Comparison of ENCODE assay signal across 1 cellular context in the genomic region with DNA sequence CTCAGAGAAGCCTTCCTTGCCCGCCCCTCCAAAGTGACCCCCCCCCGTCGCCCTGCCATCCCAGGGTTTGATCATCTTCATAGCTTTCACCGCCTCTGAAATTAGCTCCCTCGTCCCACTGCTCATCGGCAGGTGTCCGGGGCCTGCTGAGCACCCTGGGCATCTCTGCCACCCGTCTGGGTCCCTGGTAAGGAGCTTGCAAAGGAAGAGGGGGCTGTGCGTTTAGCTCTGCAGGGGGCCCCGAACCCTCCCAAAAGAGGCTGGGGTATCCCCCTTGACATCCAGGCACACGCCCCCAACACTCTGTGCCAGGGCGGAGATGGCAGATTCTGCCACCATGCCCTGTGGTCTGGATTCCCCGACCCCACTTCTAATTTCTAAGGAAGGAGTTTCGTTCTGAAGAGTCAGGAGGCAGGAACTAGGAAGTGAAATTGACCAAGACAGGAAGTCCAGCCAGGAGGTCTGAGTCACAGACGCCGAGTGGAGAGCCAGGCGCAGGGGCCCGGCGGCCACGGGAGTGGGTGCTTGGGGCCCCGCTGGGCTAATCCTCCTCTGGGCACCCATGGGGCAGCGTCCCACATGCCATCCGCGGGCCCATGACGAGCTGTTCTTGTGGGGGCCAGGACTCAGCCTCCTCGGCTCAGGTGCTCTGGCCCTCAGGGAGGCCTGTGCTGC.
TF ChIP-seq lines count a peak whose summit lies in the region.

No MANE protein-coding gene starts in this region.

TF ChIP-seq in GM12878, 131 proteins besides CTCF, POLR2A, EP300 and RAD21 (continued from another document and continues in another):
- TF ChIP-seq, protein P1, sequence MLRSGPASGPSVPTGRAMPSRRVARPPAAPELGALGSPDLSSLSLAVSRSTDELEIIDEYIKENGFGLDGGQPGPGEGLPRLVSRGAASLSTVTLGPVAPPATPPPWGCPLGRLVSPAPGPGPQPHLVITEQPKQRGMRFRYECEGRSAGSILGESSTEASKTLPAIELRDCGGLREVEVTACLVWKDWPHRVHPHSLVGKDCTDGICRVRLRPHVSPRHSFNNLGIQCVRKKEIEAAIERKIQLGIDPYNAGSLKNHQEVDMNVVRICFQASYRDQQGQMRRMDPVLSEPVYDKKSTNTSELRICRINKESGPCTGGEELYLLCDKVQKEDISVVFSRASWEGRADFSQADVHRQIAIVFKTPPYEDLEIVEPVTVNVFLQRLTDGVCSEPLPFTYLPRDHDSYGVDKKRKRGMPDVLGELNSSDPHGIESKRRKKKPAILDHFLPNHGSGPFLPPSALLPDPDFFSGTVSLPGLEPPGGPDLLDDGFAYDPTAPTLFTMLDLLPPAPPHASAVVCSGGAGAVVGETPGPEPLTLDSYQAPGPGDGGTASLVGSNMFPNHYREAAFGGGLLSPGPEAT (IDR thresholded peaks at IDR 0.05; ENCODE audit: low read depth), result no peak
- TF ChIP-seq DPF2 (IDR thresholded peaks at IDR 0.05) (peak; percentile 54), NFIC (IDR thresholded peaks at IDR 0.05; ENCODE audit: low read depth, low read length) (peak; percentile 42; the same call in 1 of the 2 replicates), HDGF (IDR thresholded peaks at IDR 0.05) (no peak), JUNB (IDR thresholded peaks at IDR 0.05) (peak; percentile 70), RBBP5 (conservative IDR thresholded peaks at IDR 0.05) (no peak), IKZF1 (conservative IDR thresholded peaks at IDR 0.05) (peak; percentile 94), PAX8 (IDR thresholded peaks at IDR 0.05) (no peak), RUNX3 (IDR thresholded peaks at IDR 0.05; ENCODE audit: low read length) (peak; percentile 88), KDM1A (IDR thresholded peaks at IDR 0.05; ENCODE audit: borderline replicate concordance) (no peak), EZH2 (IDR thresholded peaks at IDR 0.05; ENCODE audit: borderline replicate concordance, control insufficient read depth, low read depth, low read length) (no peak), MYC (IDR thresholded peaks at IDR 0.05; ENCODE audit: insufficient read depth, insufficient read length, insufficient replicate concordance, low read length, severe bottlenecking) (no peak), RAD51 (IDR thresholded peaks at IDR 0.05) (no peak), IKZF2 (IDR thresholded peaks at IDR 0.05) (peak; percentile 83 to 86), ZZZ3 (IDR thresholded peaks at IDR 0.05; ENCODE audit: control insufficient read depth, insufficient read length, low read depth) (no peak), SPI1 (IDR thresholded peaks at IDR 0.05; ENCODE audit: borderline replicate concordance, insufficient read depth, low read depth, low read length) (peak; percentile 88), TCF3 (IDR thresholded peaks at IDR 0.05; ENCODE audit: borderline replicate concordance, insufficient read depth, low read depth, low read length) (no peak), NR2C2 (IDR thresholded peaks at IDR 0.05; ENCODE audit: borderline replicate concordance, control insufficient read depth, insufficient read length, low read depth) (no peak), GABPA (IDR thresholded peaks at IDR 0.05; ENCODE audit: low read depth) (no peak; the same call in 1 of the 2 replicates), PAX5 (IDR thresholded peaks at IDR 0.05; ENCODE audit: borderline replicate concordance, low read depth, low read length) (no peak), SUZ12 (IDR thresholded peaks at IDR 0.05; ENCODE audit: unreplicated experiment) (no peak), CREM (IDR thresholded peaks at IDR 0.05; ENCODE audit: low read depth) (peak; percentile 19; the same call in 1 of the 2 replicates), MXI1 (IDR thresholded peaks at IDR 0.05; ENCODE audit: low read depth, low read length) (no peak), POLR2AphosphoS5 (IDR thresholded peaks at IDR 0.05; ENCODE audit: low read length) (no peak), CBX5 (IDR thresholded peaks at IDR 0.05; ENCODE audit: low read depth) (no peak), ETV6 (conservative IDR thresholded peaks at IDR 0.05 in 1 of 2, IDR thresholded peaks at IDR 0.05 in 1 of 2; ENCODE audit: borderline replicate concordance in 1 of 2, low read depth in 1 of 2) (peak in 1 of 2 experiments; percentile 96; a peak in 2 of 4 replicates), SREBF2 (IDR thresholded peaks at IDR 0.05; ENCODE audit: low read length) (no peak), CBFB (IDR thresholded peaks at IDR 0.05; ENCODE audit: low read depth) (no peak), POU2F2 (IDR thresholded peaks at IDR 0.05; ENCODE audit: borderline replicate concordance, low read depth, low read length) (no peak), KLF5 (IDR thresholded peaks at IDR 0.05; ENCODE audit: partially characterized antibody) (no peak), TARDBP (IDR thresholded peaks at IDR 0.05; ENCODE audit: borderline replicate concordance) (no peak), TCF12 (IDR thresholded peaks at IDR 0.05; ENCODE audit: low read depth, low read length) (no peak), RELA (IDR thresholded peaks at IDR 0.05; ENCODE audit: borderline replicate concordance, partially characterized antibody) (no peak), NRF1 (conservative IDR thresholded peaks at IDR 0.05; ENCODE audit: low read depth, low read length) (no peak), EGR1 (IDR thresholded peaks at IDR 0.05; ENCODE audit: borderline replicate concordance in 1 of 2, low read depth in 2 of 2, low read length in 2 of 2) (0 out of 3 replicates have a peak, but pooled peaks of 1 of the 2 experiments have one; percentile 35)
- TF ChIP-seq, protein P2, sequence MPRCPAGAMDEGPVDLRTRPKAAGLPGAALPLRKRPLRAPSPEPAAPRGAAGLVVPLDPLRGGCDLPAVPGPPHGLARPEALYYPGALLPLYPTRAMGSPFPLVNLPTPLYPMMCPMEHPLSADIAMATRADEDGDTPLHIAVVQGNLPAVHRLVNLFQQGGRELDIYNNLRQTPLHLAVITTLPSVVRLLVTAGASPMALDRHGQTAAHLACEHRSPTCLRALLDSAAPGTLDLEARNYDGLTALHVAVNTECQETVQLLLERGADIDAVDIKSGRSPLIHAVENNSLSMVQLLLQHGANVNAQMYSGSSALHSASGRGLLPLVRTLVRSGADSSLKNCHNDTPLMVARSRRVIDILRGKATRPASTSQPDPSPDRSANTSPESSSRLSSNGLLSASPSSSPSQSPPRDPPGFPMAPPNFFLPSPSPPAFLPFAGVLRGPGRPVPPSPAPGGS (IDR thresholded peaks at IDR 0.05; ENCODE audit: borderline replicate concordance, insufficient read depth, low read depth, low read length, poor library complexity, severe bottlenecking), result peak; percentile 23
- TF ChIP-seq, protein P3, sequence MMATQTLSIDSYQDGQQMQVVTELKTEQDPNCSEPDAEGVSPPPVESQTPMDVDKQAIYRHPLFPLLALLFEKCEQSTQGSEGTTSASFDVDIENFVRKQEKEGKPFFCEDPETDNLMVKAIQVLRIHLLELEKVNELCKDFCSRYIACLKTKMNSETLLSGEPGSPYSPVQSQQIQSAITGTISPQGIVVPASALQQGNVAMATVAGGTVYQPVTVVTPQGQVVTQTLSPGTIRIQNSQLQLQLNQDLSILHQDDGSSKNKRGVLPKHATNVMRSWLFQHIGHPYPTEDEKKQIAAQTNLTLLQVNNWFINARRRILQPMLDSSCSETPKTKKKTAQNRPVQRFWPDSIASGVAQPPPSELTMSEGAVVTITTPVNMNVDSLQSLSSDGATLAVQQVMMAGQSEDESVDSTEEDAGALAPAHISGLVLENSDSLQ (IDR thresholded peaks at IDR 0.05), result no peak
- TF ChIP-seq, protein P4, sequence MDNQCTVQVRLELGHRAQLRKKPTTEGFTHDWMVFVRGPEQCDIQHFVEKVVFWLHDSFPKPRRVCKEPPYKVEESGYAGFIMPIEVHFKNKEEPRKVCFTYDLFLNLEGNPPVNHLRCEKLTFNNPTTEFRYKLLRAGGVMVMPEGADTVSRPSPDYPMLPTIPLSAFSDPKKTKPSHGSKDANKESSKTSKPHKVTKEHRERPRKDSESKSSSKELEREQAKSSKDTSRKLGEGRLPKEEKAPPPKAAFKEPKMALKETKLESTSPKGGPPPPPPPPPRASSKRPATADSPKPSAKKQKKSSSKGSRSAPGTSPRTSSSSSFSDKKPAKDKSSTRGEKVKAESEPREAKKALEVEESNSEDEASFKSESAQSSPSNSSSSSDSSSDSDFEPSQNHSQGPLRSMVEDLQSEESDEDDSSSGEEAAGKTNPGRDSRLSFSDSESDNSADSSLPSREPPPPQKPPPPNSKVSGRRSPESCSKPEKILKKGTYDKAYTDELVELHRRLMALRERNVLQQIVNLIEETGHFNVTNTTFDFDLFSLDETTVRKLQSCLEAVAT (IDR thresholded peaks at IDR 0.05), result no peak
- TF ChIP-seq, protein P5, sequence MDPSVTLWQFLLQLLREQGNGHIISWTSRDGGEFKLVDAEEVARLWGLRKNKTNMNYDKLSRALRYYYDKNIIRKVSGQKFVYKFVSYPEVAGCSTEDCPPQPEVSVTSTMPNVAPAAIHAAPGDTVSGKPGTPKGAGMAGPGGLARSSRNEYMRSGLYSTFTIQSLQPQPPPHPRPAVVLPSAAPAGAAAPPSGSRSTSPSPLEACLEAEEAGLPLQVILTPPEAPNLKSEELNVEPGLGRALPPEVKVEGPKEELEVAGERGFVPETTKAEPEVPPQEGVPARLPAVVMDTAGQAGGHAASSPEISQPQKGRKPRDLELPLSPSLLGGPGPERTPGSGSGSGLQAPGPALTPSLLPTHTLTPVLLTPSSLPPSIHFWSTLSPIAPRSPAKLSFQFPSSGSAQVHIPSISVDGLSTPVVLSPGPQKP (IDR thresholded peaks at IDR 0.05; ENCODE audit: low read depth, low read length), result no peak
- TF ChIP-seq, protein P6, sequence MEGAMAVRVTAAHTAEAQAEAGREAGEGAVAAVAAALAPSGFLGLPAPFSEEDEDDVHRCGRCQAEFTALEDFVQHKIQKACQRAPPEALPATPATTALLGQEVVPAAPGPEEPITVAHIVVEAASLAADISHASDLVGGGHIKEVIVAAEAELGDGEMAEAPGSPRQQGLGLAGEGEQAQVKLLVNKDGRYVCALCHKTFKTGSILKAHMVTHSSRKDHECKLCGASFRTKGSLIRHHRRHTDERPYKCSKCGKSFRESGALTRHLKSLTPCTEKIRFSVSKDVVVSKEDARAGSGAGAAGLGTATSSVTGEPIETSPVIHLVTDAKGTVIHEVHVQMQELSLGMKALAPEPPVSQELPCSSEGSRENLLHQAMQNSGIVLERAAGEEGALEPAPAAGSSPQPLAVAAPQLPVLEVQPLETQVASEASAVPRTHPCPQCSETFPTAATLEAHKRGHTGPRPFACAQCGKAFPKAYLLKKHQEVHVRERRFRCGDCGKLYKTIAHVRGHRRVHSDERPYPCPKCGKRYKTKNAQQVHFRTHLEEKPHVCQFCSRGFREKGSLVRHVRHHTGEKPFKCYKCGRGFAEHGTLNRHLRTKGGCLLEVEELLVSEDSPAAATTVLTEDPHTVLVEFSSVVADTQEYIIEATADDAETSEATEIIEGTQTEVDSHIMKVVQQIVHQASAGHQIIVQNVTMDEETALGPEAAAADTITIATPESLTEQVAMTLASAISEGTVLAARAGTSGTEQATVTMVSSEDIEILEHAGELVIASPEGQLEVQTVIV (IDR thresholded peaks at IDR 0.05; ENCODE audit: borderline replicate concordance, partially characterized antibody), result no peak
- TF ChIP-seq, protein P7, sequence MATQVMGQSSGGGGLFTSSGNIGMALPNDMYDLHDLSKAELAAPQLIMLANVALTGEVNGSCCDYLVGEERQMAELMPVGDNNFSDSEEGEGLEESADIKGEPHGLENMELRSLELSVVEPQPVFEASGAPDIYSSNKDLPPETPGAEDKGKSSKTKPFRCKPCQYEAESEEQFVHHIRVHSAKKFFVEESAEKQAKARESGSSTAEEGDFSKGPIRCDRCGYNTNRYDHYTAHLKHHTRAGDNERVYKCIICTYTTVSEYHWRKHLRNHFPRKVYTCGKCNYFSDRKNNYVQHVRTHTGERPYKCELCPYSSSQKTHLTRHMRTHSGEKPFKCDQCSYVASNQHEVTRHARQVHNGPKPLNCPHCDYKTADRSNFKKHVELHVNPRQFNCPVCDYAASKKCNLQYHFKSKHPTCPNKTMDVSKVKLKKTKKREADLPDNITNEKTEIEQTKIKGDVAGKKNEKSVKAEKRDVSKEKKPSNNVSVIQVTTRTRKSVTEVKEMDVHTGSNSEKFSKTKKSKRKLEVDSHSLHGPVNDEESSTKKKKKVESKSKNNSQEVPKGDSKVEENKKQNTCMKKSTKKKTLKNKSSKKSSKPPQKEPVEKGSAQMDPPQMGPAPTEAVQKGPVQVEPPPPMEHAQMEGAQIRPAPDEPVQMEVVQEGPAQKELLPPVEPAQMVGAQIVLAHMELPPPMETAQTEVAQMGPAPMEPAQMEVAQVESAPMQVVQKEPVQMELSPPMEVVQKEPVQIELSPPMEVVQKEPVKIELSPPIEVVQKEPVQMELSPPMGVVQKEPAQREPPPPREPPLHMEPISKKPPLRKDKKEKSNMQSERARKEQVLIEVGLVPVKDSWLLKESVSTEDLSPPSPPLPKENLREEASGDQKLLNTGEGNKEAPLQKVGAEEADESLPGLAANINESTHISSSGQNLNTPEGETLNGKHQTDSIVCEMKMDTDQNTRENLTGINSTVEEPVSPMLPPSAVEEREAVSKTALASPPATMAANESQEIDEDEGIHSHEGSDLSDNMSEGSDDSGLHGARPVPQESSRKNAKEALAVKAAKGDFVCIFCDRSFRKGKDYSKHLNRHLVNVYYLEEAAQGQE (IDR thresholded peaks at IDR 0.05; ENCODE audit: low read depth, low read length), result no peak
- TF ChIP-seq, protein P8, sequence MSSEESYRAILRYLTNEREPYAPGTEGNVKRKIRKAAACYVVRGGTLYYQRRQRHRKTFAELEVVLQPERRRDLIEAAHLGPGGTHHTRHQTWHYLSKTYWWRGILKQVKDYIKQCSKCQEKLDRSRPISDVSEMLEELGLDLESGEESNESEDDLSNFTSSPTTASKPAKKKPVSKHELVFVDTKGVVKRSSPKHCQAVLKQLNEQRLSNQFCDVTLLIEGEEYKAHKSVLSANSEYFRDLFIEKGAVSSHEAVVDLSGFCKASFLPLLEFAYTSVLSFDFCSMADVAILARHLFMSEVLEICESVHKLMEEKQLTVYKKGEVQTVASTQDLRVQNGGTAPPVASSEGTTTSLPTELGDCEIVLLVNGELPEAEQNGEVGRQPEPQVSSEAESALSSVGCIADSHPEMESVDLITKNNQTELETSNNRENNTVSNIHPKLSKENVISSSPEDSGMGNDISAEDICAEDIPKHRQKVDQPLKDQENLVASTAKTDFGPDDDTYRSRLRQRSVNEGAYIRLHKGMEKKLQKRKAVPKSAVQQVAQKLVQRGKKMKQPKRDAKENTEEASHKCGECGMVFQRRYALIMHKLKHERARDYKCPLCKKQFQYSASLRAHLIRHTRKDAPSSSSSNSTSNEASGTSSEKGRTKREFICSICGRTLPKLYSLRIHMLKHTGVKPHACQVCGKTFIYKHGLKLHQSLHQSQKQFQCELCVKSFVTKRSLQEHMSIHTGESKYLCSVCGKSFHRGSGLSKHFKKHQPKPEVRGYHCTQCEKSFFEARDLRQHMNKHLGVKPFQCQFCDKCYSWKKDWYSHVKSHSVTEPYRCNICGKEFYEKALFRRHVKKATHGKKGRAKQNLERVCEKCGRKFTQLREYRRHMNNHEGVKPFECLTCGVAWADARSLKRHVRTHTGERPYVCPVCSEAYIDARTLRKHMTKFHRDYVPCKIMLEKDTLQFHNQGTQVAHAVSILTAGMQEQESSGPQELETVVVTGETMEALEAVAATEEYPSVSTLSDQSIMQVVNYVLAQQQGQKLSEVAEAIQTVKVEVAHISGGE (CRISPR knock-in tag; IDR thresholded peaks at IDR 0.05), result no peak
- TF ChIP-seq, protein P9, sequence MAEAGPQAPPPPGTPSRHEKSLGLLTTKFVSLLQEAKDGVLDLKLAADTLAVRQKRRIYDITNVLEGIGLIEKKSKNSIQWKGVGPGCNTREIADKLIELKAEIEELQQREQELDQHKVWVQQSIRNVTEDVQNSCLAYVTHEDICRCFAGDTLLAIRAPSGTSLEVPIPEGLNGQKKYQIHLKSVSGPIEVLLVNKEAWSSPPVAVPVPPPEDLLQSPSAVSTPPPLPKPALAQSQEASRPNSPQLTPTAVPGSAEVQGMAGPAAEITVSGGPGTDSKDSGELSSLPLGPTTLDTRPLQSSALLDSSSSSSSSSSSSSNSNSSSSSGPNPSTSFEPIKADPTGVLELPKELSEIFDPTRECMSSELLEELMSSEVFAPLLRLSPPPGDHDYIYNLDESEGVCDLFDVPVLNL (IDR thresholded peaks at IDR 0.05; ENCODE audit: low read depth, low read length), result no peak
